ENCODE assay signal across 2 cellular contexts in genomic region chr19:903266-903797, GRCh38.
TF ChIP-seq lines count a peak whose summit lies in the region.

No MANE protein-coding gene starts in this region.

TF ChIP-seq in HEK293, 187 proteins besides CTCF, POLR2A, EP300 and RAD21 (continued from another document and continues in another):
- TF ChIP-seq, protein P1, sequence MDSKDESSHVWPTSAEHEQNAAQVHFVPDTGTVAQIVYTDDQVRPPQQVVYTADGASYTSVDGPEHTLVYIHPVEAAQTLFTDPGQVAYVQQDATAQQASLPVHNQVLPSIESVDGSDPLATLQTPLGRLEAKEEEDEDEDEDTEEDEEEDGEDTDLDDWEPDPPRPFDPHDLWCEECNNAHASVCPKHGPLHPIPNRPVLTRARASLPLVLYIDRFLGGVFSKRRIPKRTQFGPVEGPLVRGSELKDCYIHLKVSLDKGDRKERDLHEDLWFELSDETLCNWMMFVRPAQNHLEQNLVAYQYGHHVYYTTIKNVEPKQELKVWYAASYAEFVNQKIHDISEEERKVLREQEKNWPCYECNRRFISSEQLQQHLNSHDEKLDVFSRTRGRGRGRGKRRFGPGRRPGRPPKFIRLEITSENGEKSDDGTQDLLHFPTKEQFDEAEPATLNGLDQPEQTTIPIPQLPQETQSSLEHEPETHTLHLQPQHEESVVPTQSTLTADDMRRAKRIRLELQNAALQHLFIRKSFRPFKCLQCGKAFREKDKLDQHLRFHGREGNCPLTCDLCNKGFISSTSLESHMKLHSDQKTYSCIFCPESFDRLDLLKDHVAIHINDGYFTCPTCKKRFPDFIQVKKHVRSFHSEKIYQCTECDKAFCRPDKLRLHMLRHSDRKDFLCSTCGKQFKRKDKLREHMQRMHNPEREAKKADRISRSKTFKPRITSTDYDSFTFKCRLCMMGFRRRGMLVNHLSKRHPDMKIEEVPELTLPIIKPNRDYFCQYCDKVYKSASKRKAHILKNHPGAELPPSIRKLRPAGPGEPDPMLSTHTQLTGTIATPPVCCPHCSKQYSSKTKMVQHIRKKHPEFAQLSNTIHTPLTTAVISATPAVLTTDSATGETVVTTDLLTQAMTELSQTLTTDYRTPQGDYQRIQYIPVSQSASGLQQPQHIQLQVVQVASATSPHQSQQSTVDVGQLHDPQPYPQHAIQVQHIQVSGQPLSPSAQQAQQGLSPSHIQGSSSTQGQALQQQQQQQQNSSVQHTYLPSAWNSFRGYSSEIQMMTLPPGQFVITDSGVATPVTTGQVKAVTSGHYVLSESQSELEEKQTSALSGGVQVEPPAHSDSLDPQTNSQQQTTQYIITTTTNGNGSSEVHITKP (tag by site-specific recombination; IDR thresholded peaks at IDR 0.05) = peak; percentile 82
- TF ChIP-seq ZNF341 (tag by site-specific recombination; IDR thresholded peaks at IDR 0.05; ENCODE audit: low read depth) (peak; percentile 59), ZXDB (tag by site-specific recombination; IDR thresholded peaks at IDR 0.05) (no peak), MZF1 (tag by site-specific recombination; IDR thresholded peaks at IDR 0.05; ENCODE audit: borderline replicate concordance) (no peak), ZNF10 (tag by site-specific recombination; IDR thresholded peaks at IDR 0.05) (no peak), GLIS1 (tag by site-specific recombination; IDR thresholded peaks at IDR 0.05) (peak; percentile 99), TRIM28 (IDR thresholded peaks at IDR 0.05; ENCODE audit: borderline replicate concordance, low read length) (no peak), ZFP69B (tag by site-specific recombination; IDR thresholded peaks at IDR 0.05) (no peak), HOXD13 (CRISPR knock-in tag; IDR thresholded peaks at IDR 0.05; ENCODE audit: borderline replicate concordance) (no peak), ZNF404 (tag by site-specific recombination; IDR thresholded peaks at IDR 0.05) (no peak), ZNF324 (tag by site-specific recombination; IDR thresholded peaks at IDR 0.05) (no peak), ZNF548 (tag by site-specific recombination; IDR thresholded peaks at IDR 0.05) (no peak), ZNF654 (tag by site-specific recombination; IDR thresholded peaks at IDR 0.05; ENCODE audit: low read depth) (no peak), ZNF266 (tag by site-specific recombination; IDR thresholded peaks at IDR 0.05; ENCODE audit: low read depth) (no peak), ZNF416 (tag by site-specific recombination; IDR thresholded peaks at IDR 0.05) (no peak), SP7 (tag by site-specific recombination; IDR thresholded peaks at IDR 0.05) (0 out of 2 replicates have a peak, but pooled peaks have one; percentile 15), PRDM6 (tag by site-specific recombination; IDR thresholded peaks at IDR 0.05) (no peak), ZNF394 (tag by site-specific recombination; IDR thresholded peaks at IDR 0.05; ENCODE audit: borderline replicate concordance) (0 out of 2 replicates have a peak, but pooled peaks have one; percentile 32), ZNF311 (tag by site-specific recombination; IDR thresholded peaks at IDR 0.05; ENCODE audit: borderline replicate concordance) (no peak), GLIS2 (tag by site-specific recombination; IDR thresholded peaks at IDR 0.05) (peak; percentile 55; the same call in 1 of the 2 replicates), ZNF132 (tag by site-specific recombination; IDR thresholded peaks at IDR 0.05; ENCODE audit: borderline replicate concordance) (no peak), OSR2 (tag by site-specific recombination; IDR thresholded peaks at IDR 0.05) (0 out of 2 replicates have a peak, but pooled peaks have one; percentile 11), ZNF37A (tag by site-specific recombination; IDR thresholded peaks at IDR 0.05) (no peak), ATF2 (tag by site-specific recombination; IDR thresholded peaks at IDR 0.05; ENCODE audit: low read depth) (no peak), KLF16 (tag by site-specific recombination; IDR thresholded peaks at IDR 0.05) (no peak), ZNF350 (tag by site-specific recombination; IDR thresholded peaks at IDR 0.05) (no peak), GLI2 (tag by site-specific recombination; IDR thresholded peaks at IDR 0.05; ENCODE audit: borderline replicate concordance, low read depth) (no peak)
- TF ChIP-seq, protein P2, sequence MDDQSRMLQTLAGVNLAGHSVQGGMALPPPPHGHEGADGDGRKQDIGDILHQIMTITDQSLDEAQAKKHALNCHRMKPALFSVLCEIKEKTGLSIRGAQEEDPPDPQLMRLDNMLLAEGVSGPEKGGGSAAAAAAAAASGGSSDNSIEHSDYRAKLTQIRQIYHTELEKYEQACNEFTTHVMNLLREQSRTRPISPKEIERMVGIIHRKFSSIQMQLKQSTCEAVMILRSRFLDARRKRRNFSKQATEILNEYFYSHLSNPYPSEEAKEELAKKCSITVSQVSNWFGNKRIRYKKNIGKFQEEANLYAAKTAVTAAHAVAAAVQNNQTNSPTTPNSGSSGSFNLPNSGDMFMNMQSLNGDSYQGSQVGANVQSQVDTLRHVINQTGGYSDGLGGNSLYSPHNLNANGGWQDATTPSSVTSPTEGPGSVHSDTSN (CRISPR knock-in tag; IDR thresholded peaks at IDR 0.05) = no peak

TF ChIP-seq in K562, 482 proteins besides CTCF, POLR2A, EP300 and RAD21 (continued from another document):
- 0 out of 2 replicates have a peak, but pooled peaks have one; percentile 38 for TF ChIP-seq ZNF592 (IDR thresholded peaks at IDR 0.05)
- TF ChIP-seq FOXA3 (CRISPR knock-in tag; conservative IDR thresholded peaks at IDR 0.05 in 1 of 2, IDR thresholded peaks at IDR 0.05 in 1 of 2) = peak in 1 of 2 experiments; percentile 67; a peak in 1 of 4 replicates
- no peak for TF ChIP-seq SLC30A9 (CRISPR knock-in tag; IDR thresholded peaks at IDR 0.05)
- no peak for TF ChIP-seq ZNF212 (CRISPR knock-in tag; IDR thresholded peaks at IDR 0.05)
- TF ChIP-seq VEZF1 (CRISPR knock-in tag; IDR thresholded peaks at IDR 0.05) = peak; percentile 45
- no peak for TF ChIP-seq ZNF263 (CRISPR knock-in tag; IDR thresholded peaks at IDR 0.05; ENCODE audit: borderline replicate concordance)
- peak; percentile 57; the same call in 1 of the 2 replicates for TF ChIP-seq ZBTB7A (IDR thresholded peaks at IDR 0.05; ENCODE audit: borderline replicate concordance, control insufficient read depth, low read depth, low read length)
- TF ChIP-seq ZNF134 (CRISPR knock-in tag; conservative IDR thresholded peaks at IDR 0.05) = no peak
- no peak for TF ChIP-seq TRIM24 (IDR thresholded peaks at IDR 0.05)
- TF ChIP-seq HDAC2 (IDR thresholded peaks at IDR 0.05) = no peak
- TF ChIP-seq CREM (IDR thresholded peaks at IDR 0.05; ENCODE audit: low read depth) = no peak
- TF ChIP-seq MEIS2 (IDR thresholded peaks at IDR 0.05; ENCODE audit: partially characterized antibody) = peak; percentile 49
- TF ChIP-seq ZNF695 (CRISPR knock-in tag; IDR thresholded peaks at IDR 0.05) = no peak
- TF ChIP-seq, protein P3, sequence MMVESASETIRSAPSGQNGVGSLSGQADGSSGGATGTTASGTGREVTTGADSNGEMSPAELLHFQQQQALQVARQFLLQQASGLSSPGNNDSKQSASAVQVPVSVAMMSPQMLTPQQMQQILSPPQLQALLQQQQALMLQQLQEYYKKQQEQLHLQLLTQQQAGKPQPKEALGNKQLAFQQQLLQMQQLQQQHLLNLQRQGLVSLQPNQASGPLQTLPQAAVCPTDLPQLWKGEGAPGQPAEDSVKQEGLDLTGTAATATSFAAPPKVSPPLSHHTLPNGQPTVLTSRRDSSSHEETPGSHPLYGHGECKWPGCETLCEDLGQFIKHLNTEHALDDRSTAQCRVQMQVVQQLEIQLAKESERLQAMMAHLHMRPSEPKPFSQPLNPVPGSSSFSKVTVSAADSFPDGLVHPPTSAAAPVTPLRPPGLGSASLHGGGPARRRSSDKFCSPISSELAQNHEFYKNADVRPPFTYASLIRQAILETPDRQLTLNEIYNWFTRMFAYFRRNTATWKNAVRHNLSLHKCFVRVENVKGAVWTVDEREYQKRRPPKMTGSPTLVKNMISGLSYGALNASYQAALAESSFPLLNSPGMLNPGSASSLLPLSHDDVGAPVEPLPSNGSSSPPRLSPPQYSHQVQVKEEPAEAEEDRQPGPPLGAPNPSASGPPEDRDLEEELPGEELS (CRISPR knock-in tag; IDR thresholded peaks at IDR 0.05; ENCODE audit: borderline replicate concordance) = 0 out of 2 replicates have a peak, but pooled peaks have one; percentile 37
- TF ChIP-seq, protein P4, sequence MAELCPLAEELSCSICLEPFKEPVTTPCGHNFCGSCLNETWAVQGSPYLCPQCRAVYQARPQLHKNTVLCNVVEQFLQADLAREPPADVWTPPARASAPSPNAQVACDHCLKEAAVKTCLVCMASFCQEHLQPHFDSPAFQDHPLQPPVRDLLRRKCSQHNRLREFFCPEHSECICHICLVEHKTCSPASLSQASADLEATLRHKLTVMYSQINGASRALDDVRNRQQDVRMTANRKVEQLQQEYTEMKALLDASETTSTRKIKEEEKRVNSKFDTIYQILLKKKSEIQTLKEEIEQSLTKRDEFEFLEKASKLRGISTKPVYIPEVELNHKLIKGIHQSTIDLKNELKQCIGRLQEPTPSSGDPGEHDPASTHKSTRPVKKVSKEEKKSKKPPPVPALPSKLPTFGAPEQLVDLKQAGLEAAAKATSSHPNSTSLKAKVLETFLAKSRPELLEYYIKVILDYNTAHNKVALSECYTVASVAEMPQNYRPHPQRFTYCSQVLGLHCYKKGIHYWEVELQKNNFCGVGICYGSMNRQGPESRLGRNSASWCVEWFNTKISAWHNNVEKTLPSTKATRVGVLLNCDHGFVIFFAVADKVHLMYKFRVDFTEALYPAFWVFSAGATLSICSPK (IDR thresholded peaks at IDR 0.05; ENCODE audit: borderline replicate concordance) = no peak
- TF ChIP-seq, protein P5, sequence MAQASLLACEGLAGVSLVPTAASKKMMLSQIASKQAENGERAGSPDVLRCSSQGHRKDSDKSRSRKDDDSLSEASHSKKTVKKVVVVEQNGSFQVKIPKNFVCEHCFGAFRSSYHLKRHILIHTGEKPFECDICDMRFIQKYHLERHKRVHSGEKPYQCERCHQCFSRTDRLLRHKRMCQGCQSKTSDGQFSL (CRISPR knock-in tag; IDR thresholded peaks at IDR 0.05) = peak; percentile 57; the same call in 1 of the 2 replicates
- TF ChIP-seq, protein P5 (tag; IDR thresholded peaks at IDR 0.05) = no peak
- TF ChIP-seq JUN (IDR thresholded peaks at IDR 0.05; ENCODE audit: borderline replicate concordance, low read depth, low read length) = no peak
- TF ChIP-seq JUN (CRISPR knock-in tag; IDR thresholded peaks at IDR 0.05; ENCODE audit: borderline replicate concordance) = peak; percentile 53; the same call in 1 of the 2 replicates
- TF ChIP-seq, protein P1 (IDR thresholded peaks at IDR 0.05; ENCODE audit: partially characterized antibody) = peak; percentile 72
- TF ChIP-seq ZNF589 (CRISPR knock-in tag; IDR thresholded peaks at IDR 0.05; ENCODE audit: low read depth) = no peak
